In the genomic region with DNA sequence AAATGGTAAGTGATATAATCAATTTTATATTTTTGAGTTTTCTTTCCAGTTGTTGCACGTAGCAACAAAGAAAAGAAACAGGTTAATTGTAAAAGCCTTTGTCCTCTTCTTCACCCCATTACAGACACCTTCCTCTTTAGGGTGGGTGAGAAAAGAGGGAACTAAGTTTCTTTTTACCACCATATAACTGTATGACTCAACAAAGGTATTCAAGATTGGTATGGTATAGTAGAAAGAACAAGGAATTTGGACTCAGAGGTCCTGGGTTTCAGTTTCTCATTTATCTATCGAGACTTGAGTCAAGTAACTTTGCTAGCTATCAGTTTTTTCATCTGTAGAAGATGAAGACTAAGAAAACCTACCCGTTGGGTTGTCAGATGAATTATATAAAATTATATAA, we compare ENCODE assay signal across 13 cellular contexts. TPM values are rescaled to one million over a fixed set of nuclear protein-coding genes. Genes with fewer than 3 reads are reported as not detected.
DNase-seq lines count a peak whose midpoint lies in the region; ATAC-seq lines count a peak whose summit lies in the region.
"Had no signal": no experiment of that assay in that cellular context is flagged by ENCODE, and none has a peak within 500 bp of the region (broad histone marks: within the 10 kb centered on the region; RNA-seq: fewer than 3 reads in every experiment).

No MANE protein-coding gene starts in this region.

- no peaks in the 10 kb centered on the region for H3K36me3 ChIP-seq in H7 (replicated peaks; ENCODE audit: control insufficient read depth, insufficient read depth, low read length)

- H3K9me3 Mint-ChIP-seq in activated naive CD8-positive, alpha-beta T cell treated with anti-CD3 and anti-CD28 coated beads, Interleukin-2, amount 50 U/mL, for 24 hours, result no peaks in the 10 kb centered on the region
- no peaks in the 10 kb centered on the region for H3K9me3 Mint-ChIP-seq in activated naive CD8-positive, alpha-beta T cell treated with anti-CD3 and anti-CD28 coated beads for 36 hours
- no peaks in the 10 kb centered on the region for H3K9me3 Mint-ChIP-seq in stimulated activated naive B cell treated with anti-CD40 and anti-IgM and Interleukin-4, amounts not matched to agents 10 μg/mL and 1 μg/mL and 100 μg/mL, for 72 hours
- H3K9me3 Mint-ChIP-seq: naive thymus-derived CD4-positive, alpha-beta T cell had no signal

- no peaks in the 10 kb centered on the region for H3K36me3 Mint-ChIP-seq in activated naive CD8-positive, alpha-beta T cell treated with anti-CD3 and anti-CD28 coated beads, Interleukin-2, amount 50 U/mL, for 24 hours (ENCODE audit: low read depth)
- H3K36me3 Mint-ChIP-seq in activated naive CD8-positive, alpha-beta T cell treated with anti-CD3 and anti-CD28 coated beads for 36 hours, result no peaks in the 10 kb centered on the region
- no peaks in the 10 kb centered on the region for H3K36me3 Mint-ChIP-seq in stimulated activated naive B cell treated with anti-CD40 and anti-IgM and Interleukin-4, amounts not matched to agents 10 μg/mL and 1 μg/mL and 100 μg/mL, for 72 hours

- no peaks in the 10 kb centered on the region; the same call in 1 of the 2 replicates for H3K27me3 ChIP-seq in H7 (ENCODE audit: control insufficient read depth, insufficient read depth, low read length)

- H3K4me3 ChIP-seq in H7 (ENCODE audit: insufficient read depth, low read depth, low read length), result no peak overlapping the region
- H3K4me3 ChIP-seq: K562 had no signal

- H3K4me1 Mint-ChIP-seq in activated naive CD8-positive, alpha-beta T cell treated with anti-CD3 and anti-CD28 coated beads, Interleukin-2, amount 50 U/mL, for 24 hours, result peaks cover 2% of the 10 kb centered on the region
- peaks cover 8% of the 10 kb centered on the region for H3K4me1 Mint-ChIP-seq in activated naive CD8-positive, alpha-beta T cell treated with anti-CD3 and anti-CD28 coated beads for 36 hours
- H3K4me1 Mint-ChIP-seq in stimulated activated naive B cell treated with anti-CD40 and anti-IgM and Interleukin-4, amounts not matched to agents 10 μg/mL and 1 μg/mL and 100 μg/mL, for 72 hours, result no peaks in the 10 kb centered on the region

- ATAC-seq in activated naive CD8-positive, alpha-beta T cell treated with anti-CD3 and anti-CD28 coated beads, Interleukin-2, amount 50 U/mL, for 24 hours, result peak; percentile 43
- peak; percentile 63 for ATAC-seq in HG02623 (IDR thresholded peaks at IDR 0.05; ENCODE audit: unreplicated experiment)
- peak; percentile 72 for ATAC-seq in HG03521 (IDR thresholded peaks at IDR 0.05; ENCODE audit: unreplicated experiment)
- ATAC-seq in stimulated activated naive B cell treated with anti-CD40 and anti-IgM and Interleukin-4, amounts not matched to agents 10 μg/mL and 1 μg/mL and 100 μg/mL, for 72 hours (replicated peaks), result peak; percentile 66 to 70
- ATAC-seq: K562; naive thymus-derived CD4-positive, alpha-beta T cell had no signal

- H3K27me3 Mint-ChIP-seq in activated naive CD8-positive, alpha-beta T cell treated with anti-CD3 and anti-CD28 coated beads, Interleukin-2, amount 50 U/mL, for 24 hours, result peaks cover 12% of the 10 kb centered on the region
- peaks cover 26% of the 10 kb centered on the region for H3K27me3 Mint-ChIP-seq in activated naive CD8-positive, alpha-beta T cell treated with anti-CD3 and anti-CD28 coated beads for 36 hours
- H3K27me3 Mint-ChIP-seq in stimulated activated naive B cell treated with anti-CD40 and anti-IgM and Interleukin-4, amounts not matched to agents 10 μg/mL and 1 μg/mL and 100 μg/mL, for 72 hours, result peaks cover 5 to 10% of the 10 kb centered on the region in 2 donors

- no peak overlapping the region for H3K4me3 Mint-ChIP-seq in activated naive CD8-positive, alpha-beta T cell treated with anti-CD3 and anti-CD28 coated beads, Interleukin-2, amount 50 U/mL, for 24 hours
- no peak overlapping the region for H3K4me3 Mint-ChIP-seq in activated naive CD8-positive, alpha-beta T cell treated with anti-CD3 and anti-CD28 coated beads for 36 hours
- H3K4me3 Mint-ChIP-seq in stimulated activated naive B cell treated with anti-CD40 and anti-IgM and Interleukin-4, amounts not matched to agents 10 μg/mL and 1 μg/mL and 100 μg/mL, for 72 hours, result no peak overlapping the region
- H3K4me3 Mint-ChIP-seq: naive thymus-derived CD4-positive, alpha-beta T cell had no signal

- DNase-seq in activated naive CD8-positive, alpha-beta T cell treated with anti-CD3 and anti-CD28 coated beads, Interleukin-2, amount 50 U/mL, for 24 hours, result no peak
- DNase-seq in activated naive CD8-positive, alpha-beta T cell treated with anti-CD3 and anti-CD28 coated beads for 36 hours, result no peak
- DNase-seq in stimulated activated naive B cell treated with anti-CD40 and anti-IgM and Interleukin-4, amounts not matched to agents 10 μg/mL and 1 μg/mL and 100 μg/mL, for 72 hours, result no peak
- DNase-seq in NCI-H2107 (lab: John Stamatoyannopoulos, UW) (no peak), NCI-H146 treated with DMSO at 0.1 percent for 48 hours (lab: John Stamatoyannopoulos, UW; ENCODE audit: unreplicated experiment) (no peak), H7 (no peak)
- DNase-seq: HCEC 1CT; naive thymus-derived CD4-positive, alpha-beta T cell; NCI-H446 had no signal

- no peak overlapping the region for H3K27ac Mint-ChIP-seq in activated naive CD8-positive, alpha-beta T cell treated with anti-CD3 and anti-CD28 coated beads, Interleukin-2, amount 50 U/mL, for 24 hours
- no peak overlapping the region for H3K27ac Mint-ChIP-seq in activated naive CD8-positive, alpha-beta T cell treated with anti-CD3 and anti-CD28 coated beads for 36 hours
- H3K27ac Mint-ChIP-seq in stimulated activated naive B cell treated with anti-CD40 and anti-IgM and Interleukin-4, amounts not matched to agents 10 μg/mL and 1 μg/mL and 100 μg/mL, for 72 hours, result no peak overlapping the region

RNA-seq across cellular contexts. Expression of a gene that starts 5.6 kb away (rescaled TPM):
- 10 to 100 TPM; 21.2 to 21.3 TPM for total RNA-seq in activated naive CD8-positive, alpha-beta T cell treated with anti-CD3 and anti-CD28 coated beads for 36 hours
- total RNA-seq in H7 (2014; rRNA removed; shearing (Covaris generic)), result 20.5 and 28.3 TPM in 2 replicates

RNA-seq across cellular contexts. Expression of a gene that starts 42.6 kb away (rescaled TPM):
- total RNA-seq in activated naive CD8-positive, alpha-beta T cell treated with anti-CD3 and anti-CD28 coated beads for 36 hours, result under 1 TPM; 0.10 TPM
- 0.07 and 0.14 TPM in 2 replicates for total RNA-seq in H7 (2014; rRNA removed; shearing (Covaris generic))
- total RNA-seq: epithelial cell of proximal tubule; K562; naive thymus-derived CD4-positive, alpha-beta T cell had no signal
